30 cellular contexts compared by ENCODE assay signal in the genomic region with DNA sequence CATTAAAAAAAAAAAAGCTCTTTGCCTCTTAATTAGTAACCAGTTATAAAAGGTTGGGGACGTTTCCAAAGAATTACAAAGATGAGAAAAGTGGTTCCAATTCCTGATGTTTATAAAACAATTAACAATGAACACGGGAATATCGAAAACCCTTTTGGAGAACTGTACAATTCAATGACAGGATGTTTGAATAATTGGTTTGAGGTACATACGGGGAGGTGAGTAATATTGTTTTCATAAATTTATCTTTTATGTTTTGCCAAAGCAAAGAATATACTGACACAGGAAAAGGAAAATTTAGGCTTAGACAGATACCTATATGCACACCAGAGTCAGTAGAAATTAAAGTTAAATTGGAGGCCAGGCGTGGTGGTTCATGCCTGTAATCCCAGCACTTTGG.
"Had no signal": no experiment of that assay in that cellular context is flagged by ENCODE, and none has a peak within 500 bp of the region (broad histone marks: within the 10 kb centered on the region; RNA-seq: fewer than 3 reads in every experiment).

No MANE protein-coding gene starts in this region.

- H3K27ac ChIP-seq: heart left ventricle, lower lobe of right lung, neural progenitor cell, neutrophil, parathyroid adenoma, sigmoid colon, suprapubic skin, thoracic aorta, tibial artery, upper lobe of right lung had no signal

- H3K4me1 ChIP-seq: neural progenitor cell, parathyroid adenoma, sigmoid colon, tibial artery had no signal

- H3K36me3 Mint-ChIP-seq: stimulated activated naive B cell treated with anti-CD40 and anti-IgM and Interleukin-4, amounts not matched to agents 10 μg/mL and 1 μg/mL and 100 μg/mL, for 72 hours had no signal

- DNase-seq: heart left ventricle; hypothalamus; immature natural killer cell; left ventricle myocardium superior; lower lobe of right lung; mammary epithelial cell; mesenchymal stem cell; naive thymus-derived CD8-positive, alpha-beta T cell; nephron progenitor cell; occipital lobe; retina; right cardiac atrium; sigmoid colon; stimulated activated CD4-positive, alpha-beta T cell treated with anti-CD3 and anti-CD28 coated beads, Interleukin-15, amount 100 ng/mL, for 24 hours; stimulated activated CD4-positive, alpha-beta T cell treated with anti-CD3 and anti-CD28 coated beads, Interleukin-2, amount 100 ng/mL, for 24 hours; stimulated activated CD4-positive, alpha-beta T cell treated with anti-CD3 and anti-CD28 coated beads, Interleukin-4, amount 100 ng/mL, for 1 hour; stimulated activated naive B cell treated with anti-CD40 and anti-IgM and Interleukin-4, amounts not matched to agents 10 μg/mL and 1 μg/mL and 100 μg/mL, for 72 hours; tibial artery; trophoblast cell; upper lobe of right lung had no signal

- H3K4me1 Mint-ChIP-seq: neural progenitor cell; stimulated activated naive B cell treated with anti-CD40 and anti-IgM and Interleukin-4, amounts not matched to agents 10 μg/mL and 1 μg/mL and 100 μg/mL, for 72 hours had no signal

- H3K36me3 ChIP-seq: neural progenitor cell, sigmoid colon had no signal

- H3K9me3 Mint-ChIP-seq: immature natural killer cell; naive thymus-derived CD8-positive, alpha-beta T cell; neural progenitor cell; stimulated activated naive B cell treated with anti-CD40 and anti-IgM and Interleukin-4, amounts not matched to agents 10 μg/mL and 1 μg/mL and 100 μg/mL, for 72 hours; stimulated activated naive CD8-positive, alpha-beta T cell treated with anti-CD3 and anti-CD28 coated beads, Interleukin-15, Interleukin-2, amounts not matched to agents 100 ng/mL and 50 ng/mL, for 24 hours had no signal

- H3K9me3 ChIP-seq: heart left ventricle, lower lobe of right lung, neutrophil, sigmoid colon, suprapubic skin, thoracic aorta, tibial artery, upper lobe of right lung had no signal

- H3K27me3 ChIP-seq: heart left ventricle, neural progenitor cell, neutrophil, sigmoid colon, suprapubic skin, tibial artery, upper lobe of right lung had no signal

- H3K4me3 ChIP-seq: heart left ventricle, lower lobe of right lung, neural progenitor cell, sigmoid colon, smooth muscle cell, suprapubic skin, thoracic aorta, tibial artery, upper lobe of right lung had no signal

- ATAC-seq: heart left ventricle; left ventricle myocardium superior; lower lobe of right lung; naive thymus-derived CD8-positive, alpha-beta T cell; right cardiac atrium; stimulated activated naive B cell treated with anti-CD40 and anti-IgM and Interleukin-4, amounts not matched to agents 10 μg/mL and 1 μg/mL and 100 μg/mL, for 72 hours; upper lobe of right lung had no signal

- H3K27ac Mint-ChIP-seq: immature natural killer cell; naive thymus-derived CD8-positive, alpha-beta T cell; nephron progenitor cell; neural progenitor cell; progenitor cell of endocrine pancreas; stimulated activated naive B cell treated with anti-CD40 and anti-IgM and Interleukin-4, amounts not matched to agents 10 μg/mL and 1 μg/mL and 100 μg/mL, for 72 hours; stimulated activated naive CD8-positive, alpha-beta T cell treated with anti-CD3 and anti-CD28 coated beads, Interleukin-15, Interleukin-2, amounts not matched to agents 100 ng/mL and 50 ng/mL, for 24 hours had no signal

- H3K9ac ChIP-seq: neural progenitor cell, parathyroid adenoma had no signal

- H3K27me3 Mint-ChIP-seq: naive thymus-derived CD8-positive, alpha-beta T cell; progenitor cell of endocrine pancreas; stimulated activated naive B cell treated with anti-CD40 and anti-IgM and Interleukin-4, amounts not matched to agents 10 μg/mL and 1 μg/mL and 100 μg/mL, for 72 hours; stimulated activated naive CD8-positive, alpha-beta T cell treated with anti-CD3 and anti-CD28 coated beads, Interleukin-15, Interleukin-2, amounts not matched to agents 100 ng/mL and 50 ng/mL, for 24 hours had no signal

- FAIRE-seq: islet of Langerhans, urothelium cell line had no signal

- H3K4me3 Mint-ChIP-seq: immature natural killer cell; naive thymus-derived CD8-positive, alpha-beta T cell; nephron progenitor cell; neural progenitor cell; stimulated activated naive B cell treated with anti-CD40 and anti-IgM and Interleukin-4, amounts not matched to agents 10 μg/mL and 1 μg/mL and 100 μg/mL, for 72 hours; stimulated activated naive CD8-positive, alpha-beta T cell treated with anti-CD3 and anti-CD28 coated beads, Interleukin-15, Interleukin-2, amounts not matched to agents 100 ng/mL and 50 ng/mL, for 24 hours had no signal
